Comparison of ENCODE assay signal across 13 cellular contexts in genomic region chr2:240463274-240463865, GRCh38. TPM values are rescaled to one million over a fixed set of nuclear protein-coding genes. Genes with fewer than 3 reads are reported as not detected.
A peak's percentile ranks its signal among the peaks of the same experiment; 100 is the strongest.
DNase-seq lines count a peak whose midpoint lies in the region; ATAC-seq, FAIRE-seq and TF ChIP-seq lines count a peak whose summit lies in the region.
"Had no signal": no experiment of that assay in that cellular context is flagged by ENCODE, and none has a peak within 500 bp of the region (broad histone marks: within the 10 kb centered on the region; RNA-seq: fewer than 3 reads in every experiment).

No MANE protein-coding gene starts in this region.

- H3K9me3 ChIP-seq in heart left ventricle (no peaks in the 10 kb centered on the region), pancreas (no peaks in the 10 kb centered on the region)

- no peak for FAIRE-seq in pancreas (lab: Jason Lieb, UNC)

- H3K27me3 ChIP-seq in heart left ventricle (no peaks in the 10 kb centered on the region), pancreas (no peaks in the 10 kb centered on the region)

- no peak for TF ChIP-seq CTCF in heart left ventricle (IDR thresholded peaks at IDR 0.05)
- no peak for TF ChIP-seq CTCF in pancreas (IDR thresholded peaks at IDR 0.05)

- intact Hi-C loops in heart left ventricle (cut with DNase I) (no loop called here), pancreas (cut with DNase I) (no loop called here)

- 87 to 93% (median 90%) methylated on average over 15 to 22 of the region's 22 CpGs for WGBS in heart left ventricle, 4 donors
- WGBS in pancreas, 2 donors: 90 to 93% methylated on average over 22 of the region's 22 CpGs

- ATAC-seq in heart left ventricle: no peak
- no peak for ATAC-seq in pancreas
- no peak for ATAC-seq in GM19397 (IDR thresholded peaks at IDR 0.05; ENCODE audit: unreplicated experiment)

- H3K4me3 ChIP-seq in heart left ventricle (no peak overlapping the region), pancreas (no peak overlapping the region)
- H3K4me3 ChIP-seq: smooth muscle cell had no signal

- TF ChIP-seq POLR2A in heart left ventricle (IDR thresholded peaks at IDR 0.05): no peak

- DNase-seq in stimulated activated CD4-positive, alpha-beta T cell treated with anti-CD3 and anti-CD28 coated beads, Interleukin-2, amount 100 ng/mL, for 24 hours: peak; percentile 0 to 13
- no peak for DNase-seq in stimulated activated CD4-positive, alpha-beta T cell treated with anti-CD3 and anti-CD28 coated beads, Interleukin-12 subunit alpha, Interleukin-12 subunit beta, amount 100 ng/mL, for 4 hours
- DNase-seq in heart left ventricle (peak; percentile 6 to 67 (median 27)), pancreas (peak in 5 of 6 donors; percentile 1 to 48 (median 13)), NCI-H187 (lab: John Stamatoyannopoulos, UW) (no peak), NCI-H2227 (lab: John Stamatoyannopoulos, UW; ENCODE audit: unreplicated experiment) (no peak), NCI-H446 treated with DMSO at 0.1 percent for 48 hours (lab: John Stamatoyannopoulos, UW) (no peak)
- DNase-seq: activated CD4-positive, alpha-beta T cell treated with anti-CD3 and anti-CD28 coated beads for 4 hours; activated effector memory CD4-positive, alpha-beta T cell treated with anti-CD3 and anti-CD28 coated beads, Interleukin-2, amount 50 U/mL, for 16 hours; DMS53; NCI-H2029 had no signal

- H3K27ac ChIP-seq in heart left ventricle (no peak overlapping the region), pancreas (no peak overlapping the region)

- H3K4me1 ChIP-seq in heart left ventricle (peaks cover 0 to 27% (median 7%) of the 10 kb centered on the region in 12 donors), pancreas (no peaks in the 10 kb centered on the region)

- H3K36me3 ChIP-seq in heart left ventricle: peaks cover 0 to 32% (median 6%) of the 10 kb centered on the region in 9 donors
- no peaks in the 10 kb centered on the region for H3K36me3 ChIP-seq in pancreas

RNA-seq across cellular contexts. Expression of gene GPC1, which starts 27.9 kb away (rescaled TPM):
- total RNA-seq in heart left ventricle (100 to 1,000 TPM; 131 to 316 (median 193) TPM), pancreas (10 to 100 TPM; 11.7 to 37.6 (median 16.3) TPM)
- polyA plus RNA-seq in heart left ventricle (100 to 1,000 TPM; 134 to 209 TPM), pancreas (10 to 100 TPM; 23.2 to 27.5 TPM)

Comparison
In these comparisons a context has a peak if more than half of its experiments do, and no peak if none do; other contexts are left out.
1. DNase-seq: peak in stimulated activated CD4-positive, alpha-beta T cell treated with anti-CD3 and anti-CD28 coated beads, Interleukin-2, amount 100 ng/mL, for 24 hours (2 of 2), heart left ventricle (5 of 5) and pancreas (5 of 6); none in stimulated activated CD4-positive, alpha-beta T cell treated with anti-CD3 and anti-CD28 coated beads, Interleukin-12 subunit alpha, Interleukin-12 subunit beta, amount 100 ng/mL, for 4 hours (single experiment), NCI-H187 (0 of 2), NCI-H2227 (single experiment) and NCI-H446 treated with DMSO at 0.1 percent for 48 hours (single experiment).